Comparison of ENCODE assay signal across 1 cellular context in the genomic region with DNA sequence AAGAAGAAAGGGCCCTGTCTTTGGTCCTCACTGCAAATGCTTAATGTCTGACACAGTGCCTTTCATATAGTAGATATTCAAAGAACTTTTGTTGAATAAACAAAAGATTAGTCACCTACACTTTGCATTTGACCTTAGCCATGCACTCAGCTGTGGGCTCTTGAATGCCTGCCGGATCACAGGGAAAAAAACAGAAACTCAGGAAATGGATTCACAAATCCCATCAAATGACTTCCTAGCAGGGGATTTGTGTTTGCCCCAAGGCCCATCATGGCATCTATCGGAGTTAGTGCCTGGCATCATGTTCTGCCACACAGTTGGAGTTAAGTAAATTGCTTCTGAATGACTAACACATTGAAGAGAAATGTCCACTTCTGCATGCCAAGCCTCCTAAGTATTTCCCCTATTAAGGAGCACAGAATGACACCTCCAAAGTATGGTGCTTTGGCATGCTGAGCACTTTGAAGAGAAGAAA.
TF ChIP-seq lines count a peak whose summit lies in the region.

No MANE protein-coding gene starts in this region.

TF ChIP-seq in HEK293, 187 proteins besides CTCF, POLR2A, EP300 and RAD21 (continued from another document):
- TF ChIP-seq, protein P1, sequence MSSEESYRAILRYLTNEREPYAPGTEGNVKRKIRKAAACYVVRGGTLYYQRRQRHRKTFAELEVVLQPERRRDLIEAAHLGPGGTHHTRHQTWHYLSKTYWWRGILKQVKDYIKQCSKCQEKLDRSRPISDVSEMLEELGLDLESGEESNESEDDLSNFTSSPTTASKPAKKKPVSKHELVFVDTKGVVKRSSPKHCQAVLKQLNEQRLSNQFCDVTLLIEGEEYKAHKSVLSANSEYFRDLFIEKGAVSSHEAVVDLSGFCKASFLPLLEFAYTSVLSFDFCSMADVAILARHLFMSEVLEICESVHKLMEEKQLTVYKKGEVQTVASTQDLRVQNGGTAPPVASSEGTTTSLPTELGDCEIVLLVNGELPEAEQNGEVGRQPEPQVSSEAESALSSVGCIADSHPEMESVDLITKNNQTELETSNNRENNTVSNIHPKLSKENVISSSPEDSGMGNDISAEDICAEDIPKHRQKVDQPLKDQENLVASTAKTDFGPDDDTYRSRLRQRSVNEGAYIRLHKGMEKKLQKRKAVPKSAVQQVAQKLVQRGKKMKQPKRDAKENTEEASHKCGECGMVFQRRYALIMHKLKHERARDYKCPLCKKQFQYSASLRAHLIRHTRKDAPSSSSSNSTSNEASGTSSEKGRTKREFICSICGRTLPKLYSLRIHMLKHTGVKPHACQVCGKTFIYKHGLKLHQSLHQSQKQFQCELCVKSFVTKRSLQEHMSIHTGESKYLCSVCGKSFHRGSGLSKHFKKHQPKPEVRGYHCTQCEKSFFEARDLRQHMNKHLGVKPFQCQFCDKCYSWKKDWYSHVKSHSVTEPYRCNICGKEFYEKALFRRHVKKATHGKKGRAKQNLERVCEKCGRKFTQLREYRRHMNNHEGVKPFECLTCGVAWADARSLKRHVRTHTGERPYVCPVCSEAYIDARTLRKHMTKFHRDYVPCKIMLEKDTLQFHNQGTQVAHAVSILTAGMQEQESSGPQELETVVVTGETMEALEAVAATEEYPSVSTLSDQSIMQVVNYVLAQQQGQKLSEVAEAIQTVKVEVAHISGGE (tag by site-specific recombination; conservative IDR thresholded peaks at IDR 0.05; ENCODE audit: low read depth), result no peak
- TF ChIP-seq, protein P2, sequence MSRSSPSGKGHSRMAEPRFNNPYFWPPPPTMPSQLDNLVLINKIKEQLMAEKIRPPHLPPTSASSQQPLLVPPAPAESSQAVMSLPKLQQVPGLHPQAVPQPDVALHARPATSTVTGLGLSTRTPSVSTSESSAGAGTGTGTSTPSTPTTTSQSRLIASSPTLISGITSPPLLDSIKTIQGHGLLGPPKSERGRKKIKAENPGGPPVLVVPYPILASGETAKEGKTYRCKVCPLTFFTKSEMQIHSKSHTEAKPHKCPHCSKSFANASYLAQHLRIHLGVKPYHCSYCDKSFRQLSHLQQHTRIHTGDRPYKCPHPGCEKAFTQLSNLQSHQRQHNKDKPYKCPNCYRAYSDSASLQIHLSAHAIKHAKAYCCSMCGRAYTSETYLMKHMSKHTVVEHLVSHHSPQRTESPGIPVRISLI (tag by site-specific recombination; IDR thresholded peaks at IDR 0.05), result 0 out of 2 replicates have a peak, but pooled peaks have one; percentile 57
- TF ChIP-seq ZNF214 (tag by site-specific recombination; IDR thresholded peaks at IDR 0.05; ENCODE audit: borderline replicate concordance) (no peak), ZNF837 (tag by site-specific recombination; IDR thresholded peaks at IDR 0.05) (no peak), ZNF558 (tag by site-specific recombination; IDR thresholded peaks at IDR 0.05) (no peak), ZNF600 (tag by site-specific recombination; IDR thresholded peaks at IDR 0.05) (peak; percentile 96), ZBTB17 (tag by site-specific recombination; IDR thresholded peaks at IDR 0.05) (peak; percentile 52), ZNF76 (tag by site-specific recombination; IDR thresholded peaks at IDR 0.05; ENCODE audit: borderline replicate concordance, low read depth) (no peak), ZNF660 (tag by site-specific recombination; IDR thresholded peaks at IDR 0.05) (no peak), ZNF366 (tag by site-specific recombination; conservative IDR thresholded peaks at IDR 0.05) (no peak), PRDM10 (tag by site-specific recombination; IDR thresholded peaks at IDR 0.05) (peak; percentile 42; the same call in 1 of the 2 replicates), ZNF280C (tag by site-specific recombination; IDR thresholded peaks at IDR 0.05) (no peak), ZNF529 (tag by site-specific recombination; IDR thresholded peaks at IDR 0.05; ENCODE audit: insufficient replicate concordance) (no peak), SCRT2 (tag by site-specific recombination; IDR thresholded peaks at IDR 0.05) (no peak), ZNF626 (tag by site-specific recombination; IDR thresholded peaks at IDR 0.05) (no peak), ZIC2 (tag by site-specific recombination; IDR thresholded peaks at IDR 0.05) (peak; percentile 60), SETDB1 (IDR thresholded peaks at IDR 0.05; ENCODE audit: insufficient read length, low read length) (no peak)
- TF ChIP-seq, protein P3, sequence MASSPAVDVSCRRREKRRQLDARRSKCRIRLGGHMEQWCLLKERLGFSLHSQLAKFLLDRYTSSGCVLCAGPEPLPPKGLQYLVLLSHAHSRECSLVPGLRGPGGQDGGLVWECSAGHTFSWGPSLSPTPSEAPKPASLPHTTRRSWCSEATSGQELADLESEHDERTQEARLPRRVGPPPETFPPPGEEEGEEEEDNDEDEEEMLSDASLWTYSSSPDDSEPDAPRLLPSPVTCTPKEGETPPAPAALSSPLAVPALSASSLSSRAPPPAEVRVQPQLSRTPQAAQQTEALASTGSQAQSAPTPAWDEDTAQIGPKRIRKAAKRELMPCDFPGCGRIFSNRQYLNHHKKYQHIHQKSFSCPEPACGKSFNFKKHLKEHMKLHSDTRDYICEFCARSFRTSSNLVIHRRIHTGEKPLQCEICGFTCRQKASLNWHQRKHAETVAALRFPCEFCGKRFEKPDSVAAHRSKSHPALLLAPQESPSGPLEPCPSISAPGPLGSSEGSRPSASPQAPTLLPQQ (tag by site-specific recombination; IDR thresholded peaks at IDR 0.05), result no peak
TF ChIP-seq in HEK293: peak in this region for 9.
